In the genomic region with DNA sequence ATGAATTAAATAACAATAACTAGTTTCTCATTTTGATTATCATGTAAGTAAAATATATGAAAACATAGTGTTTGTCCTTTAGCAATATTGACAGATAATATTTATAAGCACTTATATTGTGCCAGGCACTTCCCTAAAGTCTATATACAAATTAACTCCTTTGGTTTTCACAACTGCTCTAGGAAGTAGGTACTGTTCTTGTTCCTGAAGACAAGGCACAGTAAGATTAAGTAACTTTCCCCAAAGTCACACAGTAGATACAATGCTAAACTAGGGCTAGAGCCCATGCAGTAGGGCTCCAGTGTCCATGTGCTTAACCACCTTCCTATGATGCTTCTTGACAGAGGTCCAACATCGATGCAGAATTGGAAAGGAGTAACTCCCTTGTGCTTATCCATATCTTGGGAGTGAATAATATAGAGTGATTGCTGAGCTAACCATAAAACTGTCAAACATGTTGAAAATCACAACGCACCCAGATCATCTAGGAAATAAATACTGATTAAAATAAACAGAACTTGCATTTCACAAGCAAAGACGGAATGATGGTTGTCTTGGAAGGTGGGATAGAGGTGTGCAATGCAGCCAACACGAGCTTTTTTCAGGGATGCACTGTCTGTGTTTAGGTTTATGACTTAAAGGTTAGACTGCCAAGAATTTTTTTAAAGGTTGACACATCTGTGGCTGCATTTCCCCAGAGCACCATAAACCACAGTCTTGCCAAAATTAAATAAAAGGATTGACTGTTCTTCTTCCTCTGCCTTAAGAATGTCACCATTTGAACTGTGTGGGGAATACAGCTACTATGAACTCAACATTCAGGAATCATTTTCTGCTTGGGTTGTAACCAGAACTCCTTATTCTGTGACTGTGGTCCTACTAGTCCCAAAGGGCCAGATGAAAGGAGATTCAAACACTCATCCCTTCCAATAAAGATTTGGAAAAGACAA, we compare ENCODE assay signal across 10 cellular contexts.
DNase-seq lines count a peak whose midpoint lies in the region; TF ChIP-seq lines count a peak whose summit lies in the region.
"Had no signal": no experiment of that assay in that cellular context is flagged by ENCODE, and none has a peak within 500 bp of the region (broad histone marks: within the 10 kb centered on the region; RNA-seq: fewer than 3 reads in every experiment).

No MANE protein-coding gene starts in this region.

- H3K36me3 ChIP-seq in mesenchymal stem cell (ENCODE audit: control insufficient read depth in 1 of 2, insufficient read depth in 2 of 2, low read depth in 1 of 2, low read length in 2 of 2): no peaks in the 10 kb centered on the region
- H3K36me3 ChIP-seq in OCI-LY7 (ENCODE audit: insufficient read depth, low read length): no peaks in the 10 kb centered on the region

- H2BK15ac ChIP-seq in mesenchymal stem cell (ENCODE audit: low read depth, poor library complexity, severe bottlenecking): no peak overlapping the region

- H4K91ac ChIP-seq in mesenchymal stem cell (ENCODE audit: low read length): no peak overlapping the region

- no peak overlapping the region for H3K18ac ChIP-seq in mesenchymal stem cell (ENCODE audit: low read depth in 1 of 2, low read length in 2 of 2)

- H3K79me1 ChIP-seq in mesenchymal stem cell (replicated peaks; ENCODE audit: low read length, poor library complexity, severe bottlenecking): peaks cover 6% of the 10 kb centered on the region

- no peaks in the 10 kb centered on the region for H3K9me3 Mint-ChIP-seq in activated T-helper 2 cell treated with anti-CD3 and anti-CD28 coated beads, Interferon-gamma antibody, Interleukin-2, Interleukin-4, amounts not matched to agents 10 μg/mL and 5 μg/mL and 100 μg/mL, durations not matched to agents 14 hours and 24 hours and 36 hours

- peak; percentile 48 for DNase-seq in AG20443 (ENCODE audit: low spot score)
- peak; percentile 34 for DNase-seq in EL
- DNase-seq in activated T-helper 2 cell treated with anti-CD3 and anti-CD28 coated beads, Interferon-gamma antibody, Interleukin-2, Interleukin-4, amounts not matched to agents 10 μg/mL and 5 μg/mL and 100 μg/mL, durations not matched to agents 14 hours and 24 hours and 36 hours (ENCODE audit: low spot score): no peak
- DNase-seq in mesenchymal stem cell: peak; percentile 54
- no peak for DNase-seq in OCI-LY7 (ENCODE audit: low spot score)
- no peak for DNase-seq in activated gamma-delta T cell (lab: John Stamatoyannopoulos, UW)
- no peak for DNase-seq in stimulated activated naive CD4-positive, alpha-beta T cell treated with Interleukin-2 at 50 U/mL for 16 hours (lab: John Stamatoyannopoulos, UW)
- no peak for DNase-seq in posterior cingulate gyrus
- DNase-seq: activated CD8-positive, alpha-beta memory T cell treated with anti-CD3 and anti-CD28 coated beads for 24 hours; NCI-H1417 had no signal

- no peak overlapping the region for H3K27ac ChIP-seq in mesenchymal stem cell (ENCODE audit: low read length, poor library complexity, severe bottlenecking)
- no peak overlapping the region for H3K27ac ChIP-seq in OCI-LY7 (ENCODE audit: low read depth, low read length, poor library complexity, severe bottlenecking)

- H3K9me3 ChIP-seq in mesenchymal stem cell (ENCODE audit: control insufficient read depth, low read length) (no peaks in the 10 kb centered on the region), OCI-LY7 (ENCODE audit: low read length) (no peaks in the 10 kb centered on the region)

- POLR2A ChIA-PET in OCI-LY7 (lab: Charles Lee): interaction anchor here (0.5 to 2.0 kb wide), 7 partner anchors 8 to 76 kb away, joined by 3 to 12 read pairs (median 3); no protein-coding TSS in a partner anchor

- no peak overlapping the region for H2BK12ac ChIP-seq in mesenchymal stem cell (ENCODE audit: low read length in 2 of 2)

- no peak for TF ChIP-seq CTCF in OCI-LY7 (conservative IDR thresholded peaks at IDR 0.05; ENCODE audit: low read length)

- CTCF ChIA-PET in OCI-LY7 (lab: Charles Lee; ENCODE audit: unreplicated experiment): no interaction called here

- peaks cover 12% of the 10 kb centered on the region; the same call in 1 of the 2 replicates for H3K79me2 ChIP-seq in OCI-LY7 (ENCODE audit: insufficient read depth, low read depth, low read length)

- WGBS in mesenchymal stem cell: 82% methylated on average over 3 of the region's 4 CpGs

- no peak overlapping the region for H2BK120ac ChIP-seq in mesenchymal stem cell (ENCODE audit: low read depth, low read length)

- H3K4me3 ChIP-seq in mesenchymal stem cell (ENCODE audit: insufficient read depth in 1 of 2, low read depth in 1 of 2, low read length in 2 of 2) (no peak overlapping the region), OCI-LY7 (ENCODE audit: low read depth, low read length, poor library complexity, severe bottlenecking) (no peak overlapping the region)

- H4K20me1 ChIP-seq in OCI-LY7 (ENCODE audit: insufficient read depth, low read length): no peaks in the 10 kb centered on the region

- H3K4me1 ChIP-seq in mesenchymal stem cell (ENCODE audit: control insufficient read depth, insufficient read depth, low read depth, low read length) (no peaks in the 10 kb centered on the region), OCI-LY7 (ENCODE audit: insufficient read depth, low read length, poor library complexity, severe bottlenecking) (no peaks in the 10 kb centered on the region)

- H3K4me2 ChIP-seq in mesenchymal stem cell (ENCODE audit: low read length, poor library complexity, severe bottlenecking) (no peak overlapping the region), OCI-LY7 (ENCODE audit: low read length) (no peak overlapping the region)

- no peaks in the 10 kb centered on the region for H3K27me3 Mint-ChIP-seq in activated T-helper 2 cell treated with anti-CD3 and anti-CD28 coated beads, Interferon-gamma antibody, Interleukin-2, Interleukin-4, amounts not matched to agents 10 μg/mL and 5 μg/mL and 100 μg/mL, durations not matched to agents 14 hours and 24 hours and 36 hours (ENCODE audit: low read depth)

- no peak overlapping the region for H3K4me3 Mint-ChIP-seq in activated T-helper 2 cell treated with anti-CD3 and anti-CD28 coated beads, Interferon-gamma antibody, Interleukin-2, Interleukin-4, amounts not matched to agents 10 μg/mL and 5 μg/mL and 100 μg/mL, durations not matched to agents 14 hours and 24 hours and 36 hours (ENCODE audit: low read depth)

- H2AK5ac ChIP-seq in mesenchymal stem cell (ENCODE audit: low read length, severe bottlenecking): no peak overlapping the region

- H3K23ac ChIP-seq in mesenchymal stem cell (ENCODE audit: low read length in 2 of 2): no peak overlapping the region

- H3K4me1 Mint-ChIP-seq in activated T-helper 2 cell treated with anti-CD3 and anti-CD28 coated beads, Interferon-gamma antibody, Interleukin-2, Interleukin-4, amounts not matched to agents 10 μg/mL and 5 μg/mL and 100 μg/mL, durations not matched to agents 14 hours and 24 hours and 36 hours (ENCODE audit: low read depth): peaks cover 59% of the 10 kb centered on the region

- intact Hi-C loops in activated T-helper 2 cell treated with anti-CD3 and anti-CD28 coated beads, Interferon-gamma antibody, Interleukin-2, Interleukin-4, amounts not matched to agents 10 μg/mL and 5 μg/mL and 100 μg/mL, durations not matched to agents 14 hours and 24 hours and 36 hours (cut with micrococcal nuclease): no loop called here
- intact Hi-C loops in OCI-LY7 (cut with micrococcal nuclease; ENCODE audit: unreplicated experiment) (no loop called here), posterior cingulate gyrus (cut with DNase I) (no loop called here)

- no peak overlapping the region for H4K8ac ChIP-seq in mesenchymal stem cell (ENCODE audit: low read length)

- no peak overlapping the region for H3K4ac ChIP-seq in mesenchymal stem cell (ENCODE audit: low read depth in 1 of 2, low read length in 2 of 2)

- H3K9ac ChIP-seq in mesenchymal stem cell (ENCODE audit: low read length): no peak overlapping the region

- H3K36me3 Mint-ChIP-seq in activated T-helper 2 cell treated with anti-CD3 and anti-CD28 coated beads, Interferon-gamma antibody, Interleukin-2, Interleukin-4, amounts not matched to agents 10 μg/mL and 5 μg/mL and 100 μg/mL, durations not matched to agents 14 hours and 24 hours and 36 hours (ENCODE audit: low read depth): peaks cover 43% of the 10 kb centered on the region

- peak overlapping the region in 1 of 2 experiments; percentile 6 for H3K14ac ChIP-seq in mesenchymal stem cell (ENCODE audit: low read length in 2 of 2)

- H2AFZ ChIP-seq in mesenchymal stem cell (ENCODE audit: low read depth, low read length) (no peak overlapping the region), OCI-LY7 (ENCODE audit: low read length) (no peak overlapping the region)

- no peaks in the 10 kb centered on the region for H3K9me2 ChIP-seq in OCI-LY7 (ENCODE audit: insufficient read depth, low read length)

- BruUV-seq in OCI-LY7 (replicated peaks; lab: Mats Ljungman, UMichigan): no TSS peak

- H3K27ac Mint-ChIP-seq in activated T-helper 2 cell treated with anti-CD3 and anti-CD28 coated beads, Interferon-gamma antibody, Interleukin-2, Interleukin-4, amounts not matched to agents 10 μg/mL and 5 μg/mL and 100 μg/mL, durations not matched to agents 14 hours and 24 hours and 36 hours: peak overlapping the region; percentile 44

- no peak overlapping the region for H2BK5ac ChIP-seq in mesenchymal stem cell (ENCODE audit: low read depth, low read length, poor library complexity, severe bottlenecking)

- no peaks in the 10 kb centered on the region for H3K27me3 ChIP-seq in mesenchymal stem cell (ENCODE audit: control insufficient read depth in 1 of 2, insufficient read depth in 1 of 2, low read length in 2 of 2)

Comparison
In these comparisons a context has a peak if more than half of its experiments do, and no peak if none do; other contexts are left out.
1. DNase-seq: peak in AG20443 (single experiment), EL (single experiment) and mesenchymal stem cell (single experiment); none in activated T-helper 2 cell treated with anti-CD3 and anti-CD28 coated beads, Interferon-gamma antibody, Interleukin-2, Interleukin-4, amounts not matched to agents 10 μg/mL and 5 μg/mL and 100 μg/mL, durations not matched to agents 14 hours and 24 hours and 36 hours (single experiment), OCI-LY7 (single experiment), activated gamma-delta T cell (single experiment), stimulated activated naive CD4-positive, alpha-beta T cell treated with Interleukin-2 at 50 U/mL for 16 hours (single experiment) and posterior cingulate gyrus (0 of 10).